12 cellular contexts compared by ENCODE assay signal in genomic region chr7:131400833-131401593, GRCh38.
A peak's percentile ranks its signal among the peaks of the same experiment; 100 is the strongest.
DNase-seq lines count a peak whose midpoint lies in the region; TF ChIP-seq lines count a peak whose summit lies in the region.
"Had no signal": no experiment of that assay in that cellular context is flagged by ENCODE, and none has a peak within 500 bp of the region (broad histone marks: within the 10 kb centered on the region; RNA-seq: fewer than 3 reads in every experiment).

No MANE protein-coding gene starts in this region.

- H4K20me1 ChIP-seq in neural progenitor cell (ENCODE audit: low read depth): no peaks in the 10 kb centered on the region
- H4K20me1 ChIP-seq in Karpas-422 (ENCODE audit: insufficient read depth, low read depth, low read length): no peaks in the 10 kb centered on the region

- no peaks in the 10 kb centered on the region for H3K9me2 ChIP-seq in Karpas-422 (replicated peaks; ENCODE audit: insufficient read depth, low read length)

- H3K9me3 Mint-ChIP-seq in neural progenitor cell: peaks cover 15% of the 10 kb centered on the region

- H3K27ac ChIP-seq in neutrophil: peak overlapping the region; percentile 24
- H3K27ac ChIP-seq in neural progenitor cell: no peak overlapping the region
- H3K27ac ChIP-seq in Karpas-422 (ENCODE audit: low read length): no peak overlapping the region

- H3K4me2 ChIP-seq in neural progenitor cell (no peak overlapping the region), Karpas-422 (ENCODE audit: low read depth, low read length, poor library complexity, severe bottlenecking) (no peak overlapping the region)

- H3K27me3 ChIP-seq in neutrophil (no peaks in the 10 kb centered on the region), neural progenitor cell (no peaks in the 10 kb centered on the region), Karpas-422 (ENCODE audit: low read length) (no peaks in the 10 kb centered on the region)

- DNase-seq in AG09319 (ENCODE audit: extremely low read depth, low read depth) (peak; percentile 8), NCI-H2196 treated with DMSO at 0.1 percent for 48 hours (lab: John Stamatoyannopoulos, UW; ENCODE audit: unreplicated experiment) (peak; percentile 16), fibroblast of pulmonary artery (ENCODE audit: low read depth) (peak; percentile 64), neural progenitor cell (ENCODE audit: low spot score) (no peak), NCI-H1417 treated with DMSO at 0.1 percent for 48 hours (lab: John Stamatoyannopoulos, UW) (no peak), G401 (ENCODE audit: low spot score) (no peak), Karpas-422 (no peak)
- DNase-seq: CD4-positive, CD25-positive, alpha-beta regulatory T cell; foreskin fibroblast; stimulated activated CD4-positive, alpha-beta T cell treated with anti-CD3 and anti-CD28 coated beads, Interleukin-12 subunit alpha, Interleukin-12 subunit beta, amount 100 ng/mL, for 4 hours had no signal

- H3K27me3 Mint-ChIP-seq in neural progenitor cell (ENCODE audit: insufficient read depth, low read depth): no peaks in the 10 kb centered on the region
- H3K27me3 Mint-ChIP-seq: CD4-positive, CD25-positive, alpha-beta regulatory T cell; stimulated activated memory B cell treated with anti-CD40 and anti-IgM and Interleukin-4, amounts not matched to agents 10 μg/mL and 1 μg/mL and 100 μg/mL, for 72 hours had no signal

- H2AFZ ChIP-seq in neural progenitor cell (replicated peaks) (no peak overlapping the region), Karpas-422 (ENCODE audit: low read length) (no peak overlapping the region)

- no peaks in the 10 kb centered on the region for H3K4me1 ChIP-seq in neutrophil (ENCODE audit: control insufficient read depth in 1 of 2, insufficient read depth in 1 of 2, low read depth in 1 of 2, low read length in 1 of 2)
- H3K4me1 ChIP-seq in neural progenitor cell: no peaks in the 10 kb centered on the region
- no peaks in the 10 kb centered on the region for H3K4me1 ChIP-seq in Karpas-422 (ENCODE audit: low read length)

- no peaks in the 10 kb centered on the region for H3F3A ChIP-seq in neural progenitor cell (ENCODE audit: low read depth)

- H3K4me3 Mint-ChIP-seq in neural progenitor cell: no peak overlapping the region
- H3K4me3 Mint-ChIP-seq: stimulated activated memory B cell treated with anti-CD40 and anti-IgM and Interleukin-4, amounts not matched to agents 10 μg/mL and 1 μg/mL and 100 μg/mL, for 72 hours had no signal

- in situ Hi-C loops in G401 (cut with HindIII; ENCODE audit: low sequenced_read_pairs): no loop called here

- H3K4me3 ChIP-seq in fibroblast of pulmonary artery (replicated peaks; ENCODE audit: low read depth, low read length) (no peak overlapping the region), neutrophil (ENCODE audit: low read depth in 1 of 2, low read length in 1 of 2) (no peak overlapping the region), neural progenitor cell (no peak overlapping the region), Karpas-422 (ENCODE audit: low read length) (no peak overlapping the region)

- H3K36me3 ChIP-seq in neutrophil (peaks cover 30% of the 10 kb centered on the region), neural progenitor cell (peaks cover 21% of the 10 kb centered on the region), Karpas-422 (ENCODE audit: insufficient read depth, low read length) (peaks cover 54% of the 10 kb centered on the region)

- peaks cover 39% of the 10 kb centered on the region for H3K36me3 Mint-ChIP-seq in neural progenitor cell

- H3K9ac ChIP-seq in neural progenitor cell (no peak overlapping the region), Karpas-422 (ENCODE audit: low read length) (no peak overlapping the region)

- H3K79me2 ChIP-seq in neural progenitor cell (ENCODE audit: low read depth): peaks cover 8% of the 10 kb centered on the region
- peaks cover 82% of the 10 kb centered on the region for H3K79me2 ChIP-seq in Karpas-422 (ENCODE audit: low read length)

- H3K9me3 ChIP-seq in neutrophil: no peaks in the 10 kb centered on the region
- peaks cover 5% of the 10 kb centered on the region for H3K9me3 ChIP-seq in neural progenitor cell (ENCODE audit: low read depth)
- peaks cover 4% of the 10 kb centered on the region; the same call in 1 of the 2 replicates for H3K9me3 ChIP-seq in Karpas-422 (ENCODE audit: low read length)

- TF ChIP-seq CTCF in AG09319 (IDR thresholded peaks at IDR 0.05; ENCODE audit: low read depth, low read length) (no peak), fibroblast of pulmonary artery (IDR thresholded peaks at IDR 0.05; ENCODE audit: low read length, missing control alignments) (no peak), neutrophil (IDR thresholded peaks at IDR 0.05) (no peak), neural progenitor cell (IDR thresholded peaks at IDR 0.05) (no peak)

- no peak overlapping the region for H3K27ac Mint-ChIP-seq in neural progenitor cell
- H3K27ac Mint-ChIP-seq: stimulated activated memory B cell treated with anti-CD40 and anti-IgM and Interleukin-4, amounts not matched to agents 10 μg/mL and 1 μg/mL and 100 μg/mL, for 72 hours had no signal

- H3K4me1 Mint-ChIP-seq in neural progenitor cell: no peaks in the 10 kb centered on the region

Comparison
In these comparisons a context has a peak if more than half of its experiments do, and no peak if none do; other contexts are left out.
1. DNase-seq: peak in AG09319 (single experiment), NCI-H2196 treated with DMSO at 0.1 percent for 48 hours (single experiment) and fibroblast of pulmonary artery (single experiment); none in neural progenitor cell (single experiment), NCI-H1417 treated with DMSO at 0.1 percent for 48 hours (single experiment), G401 (single experiment) and Karpas-422 (single experiment).